Comparison of ENCODE assay signal across 27 cellular contexts in genomic region chr20:41895216-41895615, GRCh38.
"Had no signal": no experiment of that assay in that cellular context is flagged by ENCODE, and none has a peak within 500 bp of the region (broad histone marks: within the 10 kb centered on the region; RNA-seq: fewer than 3 reads in every experiment).

No MANE protein-coding gene starts in this region.

- H3K27ac ChIP-seq: adrenal gland, ascending aorta, breast epithelium, cardiac muscle cell, colonic mucosa, epithelial cell of prostate had no signal

- H3K36me3 ChIP-seq: adrenal gland, ascending aorta, breast epithelium, cardiac muscle cell, colonic mucosa had no signal

- ATAC-seq: activated CD4-positive, alpha-beta T cell treated with anti-CD3 and anti-CD28 coated beads for 36 hours; activated CD8-positive, alpha-beta memory T cell treated with anti-CD3 and anti-CD28 coated beads, Interleukin-2, amount 10 ng/mL, durations not matched to agents 7 days and 5 days; activated CD8-positive, alpha-beta T cell treated with anti-CD3 and anti-CD28 coated beads, Interleukin-2, amount 10 ng/mL, durations not matched to agents 7 days and 5 days; activated naive CD8-positive, alpha-beta T cell treated with anti-CD3 and anti-CD28 coated beads, Interleukin-2, amount 50 U/mL, for 24 hours had no signal

- H3K4me3 ChIP-seq: adrenal gland, ascending aorta, breast epithelium, cardiac muscle cell, colonic mucosa had no signal

- H3K4me1 ChIP-seq: adrenal gland, ascending aorta, breast epithelium, colonic mucosa had no signal

- DNase-seq: activated CD4-positive, alpha-beta memory T cell treated with anti-CD3 and anti-CD28 coated beads for 36 hours; activated CD4-positive, alpha-beta T cell treated with anti-CD3 and anti-CD28 coated beads for 36 hours; activated CD4-positive, alpha-beta T cell treated with anti-CD3 and anti-CD28 coated beads, Interleukin-2, amount 10 ng/mL, durations not matched to agents 24 days and 14 days; activated CD4-positive, CD25-positive, alpha-beta regulatory T cell; activated CD4-positive, CD25-positive, alpha-beta regulatory T cell treated with anti-CD3 and anti-CD28 coated beads, Interleukin-2, amount 50 U/mL, for 72 hours; activated CD8-positive, alpha-beta memory T cell treated with anti-CD3 and anti-CD28 coated beads, Interleukin-2, amount 10 ng/mL, durations not matched to agents 7 days and 5 days; activated CD8-positive, alpha-beta memory T cell treated with anti-CD3 and anti-CD28 coated beads, Interleukin-2, amount 50 U/mL, for 4 hours; activated CD8-positive, alpha-beta T cell treated with anti-CD3 and anti-CD28 coated beads, Interleukin-2, amount 10 ng/mL, durations not matched to agents 7 days and 5 days; activated effector memory CD4-positive, alpha-beta T cell treated with anti-CD3 and anti-CD28 coated beads, Interleukin-2, amount 50 U/mL, for 16 hours; activated naive CD4-positive, alpha-beta T cell treated with anti-CD3 and anti-CD28 coated beads for 36 hours; activated naive CD8-positive, alpha-beta T cell treated with anti-CD3 and anti-CD28 coated beads for 36 hours; activated naive CD8-positive, alpha-beta T cell treated with anti-CD3 and anti-CD28 coated beads, Interleukin-2, amount 50 U/mL, for 24 hours; activated T-cell treated with anti-CD3 and anti-CD28 coated beads, Interleukin-2, amount 50 U/mL, for 1 hour; activated T-cell treated with anti-CD3 and anti-CD28 coated beads, Interleukin-2, amount 50 U/mL, for 48 hours; adrenal gland; amygdala; central memory CD4-positive, alpha-beta T cell; cerebellar nuclear complex; colonic mucosa; effector CD8-positive, alpha-beta T cell; foreskin fibroblast; head of caudate nucleus; T-helper 2 cell had no signal

- H3K9me3 ChIP-seq: adrenal gland, ascending aorta, breast epithelium, colonic mucosa had no signal

- H3K27me3 ChIP-seq: adrenal gland, ascending aorta, breast epithelium, cardiac muscle cell, colonic mucosa had no signal
